27 cellular contexts compared by ENCODE assay signal in genomic region chr7:11819947-11820346, GRCh38. TPM values are rescaled to one million over a fixed set of nuclear protein-coding genes. Genes with fewer than 3 reads are reported as not detected.
DNase-seq lines count a peak whose midpoint lies in the region; ATAC-seq, FAIRE-seq and TF ChIP-seq lines count a peak whose summit lies in the region.
"Had no signal": no experiment of that assay in that cellular context is flagged by ENCODE, and none has a peak within 500 bp of the region (broad histone marks: within the 10 kb centered on the region; RNA-seq: fewer than 3 reads in every experiment).

No MANE protein-coding gene starts in this region.

- no peak for TF ChIP-seq RAD21 in A549 (conservative IDR thresholded peaks at IDR 0.05 in 1 of 2, IDR thresholded peaks at IDR 0.05 in 1 of 2)

- no peak for TF ChIP-seq CTCF in A549 (IDR thresholded peaks at IDR 0.05)
- TF ChIP-seq CTCF in Panc1 (IDR thresholded peaks at IDR 0.05), result no peak
- no peak for TF ChIP-seq CTCF in sigmoid colon (IDR thresholded peaks at IDR 0.05)

- H3K27me3 ChIP-seq in Panc1 (ENCODE audit: control insufficient read depth, insufficient read depth, low read length) (no peaks in the 10 kb centered on the region), sigmoid colon (no peaks in the 10 kb centered on the region)
- H3K27me3 ChIP-seq: BE2C, BLaER1 had no signal

- no peaks in the 10 kb centered on the region for H3K36me3 ChIP-seq in Panc1 (ENCODE audit: control insufficient read depth, insufficient read depth, low read length)
- no peaks in the 10 kb centered on the region for H3K36me3 ChIP-seq in sigmoid colon
- H3K36me3 ChIP-seq: BLaER1 had no signal

- H3K4me3 ChIP-seq in A549 (peak overlapping the region; percentile 6; the same call in 2 of the 3 replicates), Panc1 (ENCODE audit: low read depth in 2 of 2, low read length in 2 of 2) (no peak overlapping the region), sigmoid colon (no peak overlapping the region)
- H3K4me3 ChIP-seq: BLaER1, GM12878 had no signal

- H3K9me3 Mint-ChIP-seq in stimulated activated memory B cell treated with anti-CD40 and anti-IgM and Interleukin-4, amounts not matched to agents 10 μg/mL and 1 μg/mL and 100 μg/mL, for 72 hours, result no peaks in the 10 kb centered on the region

- no peak overlapping the region for H3K4me3 Mint-ChIP-seq in stimulated activated memory B cell treated with anti-CD40 and anti-IgM and Interleukin-4, amounts not matched to agents 10 μg/mL and 1 μg/mL and 100 μg/mL, for 72 hours
- H3K4me3 Mint-ChIP-seq: CD14-positive monocyte; CD4-positive, CD25-positive, alpha-beta regulatory T cell; CD8-positive, alpha-beta memory T cell had no signal

- no peak overlapping the region for H3K27ac Mint-ChIP-seq in stimulated activated memory B cell treated with anti-CD40 and anti-IgM and Interleukin-4, amounts not matched to agents 10 μg/mL and 1 μg/mL and 100 μg/mL, for 72 hours
- H3K27ac Mint-ChIP-seq: CD14-positive monocyte; CD4-positive, alpha-beta memory T cell; CD4-positive, CD25-positive, alpha-beta regulatory T cell; CD8-positive, alpha-beta memory T cell had no signal

- H3K4me2 ChIP-seq in A549, result peak overlapping the region; percentile 69
- H3K4me2 ChIP-seq: BLaER1 had no signal

- in situ Hi-C loops in Panc1 (cut with HindIII; ENCODE audit: low pct_unique_long_range_greater_than_20kb, low sequenced_read_pairs), result no loop called here

- H3K27me3 Mint-ChIP-seq in stimulated activated memory B cell treated with anti-CD40 and anti-IgM and Interleukin-4, amounts not matched to agents 10 μg/mL and 1 μg/mL and 100 μg/mL, for 72 hours, result no peaks in the 10 kb centered on the region
- H3K27me3 Mint-ChIP-seq: CD4-positive, CD25-positive, alpha-beta regulatory T cell; CD8-positive, alpha-beta memory T cell had no signal

- intact Hi-C loops in Panc1 (cut with micrococcal nuclease; ENCODE audit: unreplicated experiment) (no loop called here), sigmoid colon (cut with DNase I) (no loop called here)

- TF ChIP-seq POLR2A in A549 (IDR thresholded peaks at IDR 0.05; ENCODE audit: low read length) (no peak), sigmoid colon (IDR thresholded peaks at IDR 0.05) (no peak)

- POLR2A ChIA-PET in A549 (lab: Yijun Ruan, JAX) (no interaction called here), Panc1 (lab: Charles Lee) (no interaction called here)

- H3K4me1 ChIP-seq in A549 (peaks cover 34% of the 10 kb centered on the region), Panc1 (ENCODE audit: control insufficient read depth, insufficient read depth, low read length) (peaks cover 35% of the 10 kb centered on the region), sigmoid colon (no peaks in the 10 kb centered on the region)
- H3K4me1 ChIP-seq: BE2C, BLaER1 had no signal

- TF ChIP-seq EP300 in A549 (IDR thresholded peaks at IDR 0.05), result no peak
- no peak for TF ChIP-seq EP300 in sigmoid colon (IDR thresholded peaks at IDR 0.05)

- H3K27ac ChIP-seq in A549 (peak overlapping the region; percentile 75), Panc1 (ENCODE audit: low read length) (peak overlapping the region; percentile 1; the same call in 1 of the 2 replicates), sigmoid colon (no peak overlapping the region)
- H3K27ac ChIP-seq: 22Rv1, BLaER1 had no signal

- WGBS in A549 (ENCODE audit: missing lambda C conversion rate), result 80% methylated on average over 11 of the region's 11 CpGs
- 96 to 98% methylated on average over 11 of the region's 11 CpGs for WGBS in sigmoid colon, 2 donors

- CTCF ChIA-PET in A549 (lab: Yijun Ruan, JAX) (interaction anchor here (1.0 to 1.2 kb wide), 2 partner anchors 159 to 244 kb away, joined by 3 read pairs; no protein-coding TSS in a partner anchor), Panc1 (lab: Charles Lee) (no interaction called here)

- no TSS peak for BruUV-seq in Panc1 (replicated peaks; lab: Mats Ljungman, UMichigan)

- H3K4me1 Mint-ChIP-seq in stimulated activated memory B cell treated with anti-CD40 and anti-IgM and Interleukin-4, amounts not matched to agents 10 μg/mL and 1 μg/mL and 100 μg/mL, for 72 hours, result no peaks in the 10 kb centered on the region
- H3K4me1 Mint-ChIP-seq: CD14-positive monocyte; CD4-positive, alpha-beta memory T cell; CD4-positive, CD25-positive, alpha-beta regulatory T cell; CD8-positive, alpha-beta memory T cell had no signal

- no peak for FAIRE-seq in A549 (lab: Jason Lieb, UNC)
- FAIRE-seq: GM12878, GM12892, GM18507, GM19239 had no signal

- ATAC-seq in A549 (peak; percentile 42 to 63; a peak in 4 of 6 replicates), Panc1 (no peak), GM18861 (IDR thresholded peaks at IDR 0.05; ENCODE audit: unreplicated experiment) (no peak)
- peak; percentile 34 for ATAC-seq in stimulated activated memory B cell treated with anti-CD40 and anti-IgM and Interleukin-4, amounts not matched to agents 10 μg/mL and 1 μg/mL and 100 μg/mL, for 72 hours
- ATAC-seq: GM12878 had no signal

- no peak for DNase-seq in A549 (ENCODE audit: low read depth in 1 of 2, low spot score in 1 of 2)
- no peak for DNase-seq in Panc1 (ENCODE audit: low read depth, low spot score)
- DNase-seq in sigmoid colon, result no peak
- DNase-seq: ACHN; BE2C; C1 segment of cervical spinal cord; CD4-positive, alpha-beta memory T cell; CD4-positive, CD25-positive, alpha-beta regulatory T cell; CD8-positive, alpha-beta memory T cell; COR-L47; DMS 273 treated with DMSO at 0.1 percent for 48 hours; DMS153; DMS53; DMS79; DND-41; EL; GDM1 had no signal

- H3K9me3 ChIP-seq in A549 (no peaks in the 10 kb centered on the region), Panc1 (ENCODE audit: control insufficient read depth, insufficient read depth, low read depth, low read length) (no peaks in the 10 kb centered on the region), sigmoid colon (no peaks in the 10 kb centered on the region)
- H3K9me3 ChIP-seq: BE2C, BLaER1 had no signal

- no peaks in the 10 kb centered on the region for H3K36me3 Mint-ChIP-seq in stimulated activated memory B cell treated with anti-CD40 and anti-IgM and Interleukin-4, amounts not matched to agents 10 μg/mL and 1 μg/mL and 100 μg/mL, for 72 hours
- H3K36me3 Mint-ChIP-seq: CD14-positive monocyte; CD4-positive, alpha-beta memory T cell; CD4-positive, CD25-positive, alpha-beta regulatory T cell; CD8-positive, alpha-beta memory T cell had no signal

TF ChIP-seq in A549, 52 proteins besides CTCF, POLR2A, EP300 and RAD21:
- TF ChIP-seq MAX (IDR thresholded peaks at IDR 0.05), result no peak
- TF ChIP-seq SREBF2 (IDR thresholded peaks at IDR 0.05), result no peak
- no peak for TF ChIP-seq ATOH8 (CRISPR knock-in tag; IDR thresholded peaks at IDR 0.05; ENCODE audit: low read depth)
- TF ChIP-seq SMC3 (IDR thresholded peaks at IDR 0.05), result no peak
- no peak for TF ChIP-seq RNF2 (IDR thresholded peaks at IDR 0.05; ENCODE audit: borderline replicate concordance, low read depth)
- TF ChIP-seq FOXS1 (CRISPR knock-in tag; IDR thresholded peaks at IDR 0.05), result no peak
- TF ChIP-seq HOXB13 (CRISPR knock-in tag; IDR thresholded peaks at IDR 0.05; ENCODE audit: low read depth), result no peak

RNA-seq across cellular contexts. Expression of gene THSD7A, which starts 12.1 kb away (rescaled TPM):
- polyA plus RNA-seq in A549 (2011; rRNA removed) (11.8 and 12.9 TPM in 2 replicates), A549 (2017; fragmentation: RNase III; extraction: RNeasy Plus Mini Kit Qiagen cat#74134 plus additional on column Dnase treatment) (4.2 to 5.7 TPM (median 5.4 TPM) in 3 replicates), sigmoid colon (under 1 TPM; under 0.01 to 0.64 (median under 0.01) TPM)
- polyA plus RNA-seq in A549 (2012; cell fraction: cytosol; rRNA removed), result 1.1 and 1.4 TPM in 2 replicates
- polyA plus RNA-seq in A549 (2012; cell fraction: nucleus; rRNA removed), result 1.6 and 3.0 TPM in 2 replicates
- polyA minus RNA-seq in A549 (2011; rRNA and poly(A)+ RNA removed), result 30.6 and 40.2 TPM in 2 replicates
- total RNA-seq in Panc1 (2021; ENCODE audit: unreplicated experiment) (38.6 TPM), sigmoid colon (1 to 10 TPM; 5.0 to 6.9 (median 6.1) TPM)
- 22.8 TPM for polyA plus RNA-seq in Panc1 (2012; ENCODE audit: insufficient read length)
- total RNA-seq: CD4-positive, alpha-beta memory T cell; CD8-positive, alpha-beta memory T cell; G401; GM12878 had no signal
- polyA plus RNA-seq: CD14-positive monocyte; CD4-positive, alpha-beta memory T cell; CD4-positive, CD25-positive, alpha-beta regulatory T cell; CD8-positive, alpha-beta memory T cell had no signal

Comparison
In these comparisons a context has a peak if more than half of its experiments do, and no peak if none do; other contexts are left out.
1. ATAC-seq: peak in A549 (2 of 2) and stimulated activated memory B cell treated with anti-CD40 and anti-IgM and Interleukin-4, amounts not matched to agents 10 μg/mL and 1 μg/mL and 100 μg/mL, for 72 hours (single experiment); none in Panc1 (single experiment) and GM18861 (single experiment).
2. H3K27ac ChIP-seq: peak in A549 (2 of 2) and Panc1 (single experiment); none in sigmoid colon (0 of 4).